Comparison of ENCODE assay signal across 10 cellular contexts in genomic region chr1:115764541-115764940, GRCh38. TPM values are rescaled to one million over a fixed set of nuclear protein-coding genes. Genes with fewer than 3 reads are reported as not detected.
DNase-seq lines count a peak whose midpoint lies in the region; ATAC-seq and TF ChIP-seq lines count a peak whose summit lies in the region.
"Had no signal": no experiment of that assay in that cellular context is flagged by ENCODE, and none has a peak within 500 bp of the region (broad histone marks: within the 10 kb centered on the region; RNA-seq: fewer than 3 reads in every experiment).

No MANE protein-coding gene starts in this region.

- peak overlapping the region; percentile 35 to 67 for H3K27ac ChIP-seq in coronary artery

- H3K4me3 Mint-ChIP-seq in neural crest cell, result no peak overlapping the region
- no peak overlapping the region for H3K4me3 Mint-ChIP-seq in activated T-cell treated with anti-CD3 and anti-CD28 coated beads, Interleukin-2, amount 50 U/mL, for 4 hours

- ATAC-seq in activated T-cell treated with anti-CD3 and anti-CD28 coated beads, Interleukin-2, amount 50 U/mL, for 4 hours, result no peak
- ATAC-seq in HG02840 (IDR thresholded peaks at IDR 0.05; ENCODE audit: low FRiP score, unreplicated experiment) (no peak), HG03469 (IDR thresholded peaks at IDR 0.05; ENCODE audit: unreplicated experiment) (no peak)

- peaks cover 2% of the 10 kb centered on the region for H3K27me3 Mint-ChIP-seq in neural crest cell (ENCODE audit: low read depth)
- peaks cover 3% of the 10 kb centered on the region for H3K27me3 Mint-ChIP-seq in activated T-cell treated with anti-CD3 and anti-CD28 coated beads, Interleukin-2, amount 50 U/mL, for 4 hours (ENCODE audit: low read depth)

- H3K36me3 Mint-ChIP-seq in neural crest cell (ENCODE audit: low read depth), result no peaks in the 10 kb centered on the region
- H3K36me3 Mint-ChIP-seq in activated T-cell treated with anti-CD3 and anti-CD28 coated beads, Interleukin-2, amount 50 U/mL, for 4 hours (ENCODE audit: insufficient read depth), result no peaks in the 10 kb centered on the region

- H3K4me1 Mint-ChIP-seq in neural crest cell, result no peaks in the 10 kb centered on the region
- no peaks in the 10 kb centered on the region for H3K4me1 Mint-ChIP-seq in activated T-cell treated with anti-CD3 and anti-CD28 coated beads, Interleukin-2, amount 50 U/mL, for 4 hours (ENCODE audit: low read depth)

- peak overlapping the region; percentile 26 for H3K4me3 ChIP-seq in coronary artery

- TF ChIP-seq CTCF in coronary artery (IDR thresholded peaks at IDR 0.05) (peak; percentile 26), neural crest cell (conservative IDR thresholded peaks at IDR 0.05) (peak; percentile 73)

- peak; percentile 72 for DNase-seq in DMS79 treated with DMSO at 0.1 percent for 48 hours (lab: John Stamatoyannopoulos, UW)
- peak; percentile 31 for DNase-seq in M059J (ENCODE audit: low read depth)
- no peak for DNase-seq in coronary artery (ENCODE audit: low spot score)
- DNase-seq in neural crest cell (ENCODE audit: low read depth, low spot score), result peak; percentile 19
- DNase-seq in activated gamma-delta T cell treated with Interleukin-2 at 50 U/mL for 16 hours, result no peak
- DNase-seq in activated T-cell treated with anti-CD3 and anti-CD28 coated beads, Interleukin-2, amount 50 U/mL, for 4 hours, result no peak
- DNase-seq: caudate nucleus; stimulated activated CD4-positive, alpha-beta T cell treated with anti-CD3 and anti-CD28 coated beads, Interleukin-4, amount 100 ng/mL, for 24 hours had no signal

- H3K27ac Mint-ChIP-seq in neural crest cell (ENCODE audit: unreplicated experiment), result no peak overlapping the region

- no peaks in the 10 kb centered on the region for H3K9me3 Mint-ChIP-seq in neural crest cell
- peaks cover 3% of the 10 kb centered on the region for H3K9me3 Mint-ChIP-seq in activated T-cell treated with anti-CD3 and anti-CD28 coated beads, Interleukin-2, amount 50 U/mL, for 4 hours

RNA-seq across cellular contexts. Expression of gene CASQ2, which starts 4.0 kb away (rescaled TPM):
- not detected in 2 replicates for total RNA-seq in M059J (2014; rRNA removed; shearing (Covaris generic))
- total RNA-seq in neural crest cell, result 0.11 and 0.12 TPM in 2 replicates
- not detected for total RNA-seq in activated T-cell treated with anti-CD3 and anti-CD28 coated beads, Interleukin-2, amount 50 U/mL, for 4 hours

Comparison
In these comparisons a context has a peak if more than half of its experiments do, and no peak if none do; other contexts are left out.
1. DNase-seq: peak in DMS79 treated with DMSO at 0.1 percent for 48 hours (single experiment), M059J (single experiment) and neural crest cell (single experiment); none in coronary artery (single experiment), activated gamma-delta T cell treated with Interleukin-2 at 50 U/mL for 16 hours (single experiment) and activated T-cell treated with anti-CD3 and anti-CD28 coated beads, Interleukin-2, amount 50 U/mL, for 4 hours (single experiment).